In the genomic region with DNA sequence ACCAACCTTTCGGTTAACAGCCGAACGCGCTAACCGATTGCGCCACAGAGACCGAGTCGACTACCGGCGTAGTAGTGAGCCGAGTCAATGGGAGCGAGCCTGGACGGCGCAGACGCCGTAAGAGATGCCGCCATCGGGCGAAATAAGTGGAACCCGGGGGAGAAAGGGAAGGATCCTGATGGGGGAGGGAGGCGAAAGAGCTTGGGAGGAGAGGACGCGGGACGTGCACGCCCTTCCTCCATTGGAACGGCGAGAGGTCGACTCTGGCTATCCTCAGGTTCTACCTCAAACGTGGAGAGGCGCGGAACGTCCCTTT, we compare ENCODE assay signal across 1 cellular context.
A peak's percentile ranks its signal among the peaks of the same experiment; 100 is the strongest.
TF ChIP-seq lines count a peak whose summit lies in the region.

No MANE protein-coding gene starts in this region.

TF ChIP-seq in WTC11, 78 proteins besides CTCF, POLR2A, EP300 and RAD21 (continued from another document):
- TF ChIP-seq, protein P1, sequence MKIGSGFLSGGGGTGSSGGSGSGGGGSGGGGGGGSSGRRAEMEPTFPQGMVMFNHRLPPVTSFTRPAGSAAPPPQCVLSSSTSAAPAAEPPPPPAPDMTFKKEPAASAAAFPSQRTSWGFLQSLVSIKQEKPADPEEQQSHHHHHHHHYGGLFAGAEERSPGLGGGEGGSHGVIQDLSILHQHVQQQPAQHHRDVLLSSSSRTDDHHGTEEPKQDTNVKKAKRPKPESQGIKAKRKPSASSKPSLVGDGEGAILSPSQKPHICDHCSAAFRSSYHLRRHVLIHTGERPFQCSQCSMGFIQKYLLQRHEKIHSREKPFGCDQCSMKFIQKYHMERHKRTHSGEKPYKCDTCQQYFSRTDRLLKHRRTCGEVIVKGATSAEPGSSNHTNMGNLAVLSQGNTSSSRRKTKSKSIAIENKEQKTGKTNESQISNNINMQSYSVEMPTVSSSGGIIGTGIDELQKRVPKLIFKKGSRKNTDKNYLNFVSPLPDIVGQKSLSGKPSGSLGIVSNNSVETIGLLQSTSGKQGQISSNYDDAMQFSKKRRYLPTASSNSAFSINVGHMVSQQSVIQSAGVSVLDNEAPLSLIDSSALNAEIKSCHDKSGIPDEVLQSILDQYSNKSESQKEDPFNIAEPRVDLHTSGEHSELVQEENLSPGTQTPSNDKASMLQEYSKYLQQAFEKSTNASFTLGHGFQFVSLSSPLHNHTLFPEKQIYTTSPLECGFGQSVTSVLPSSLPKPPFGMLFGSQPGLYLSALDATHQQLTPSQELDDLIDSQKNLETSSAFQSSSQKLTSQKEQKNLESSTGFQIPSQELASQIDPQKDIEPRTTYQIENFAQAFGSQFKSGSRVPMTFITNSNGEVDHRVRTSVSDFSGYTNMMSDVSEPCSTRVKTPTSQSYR (CRISPR knock-in tag; IDR thresholded peaks at IDR 0.05) = 0 out of 2 replicates have a peak, but pooled peaks have one; percentile 29
- TF ChIP-seq PRRX2 (CRISPR knock-in tag; IDR thresholded peaks at IDR 0.05) = no peak; the same call in 1 of the 2 replicates
- TF ChIP-seq, protein P2, sequence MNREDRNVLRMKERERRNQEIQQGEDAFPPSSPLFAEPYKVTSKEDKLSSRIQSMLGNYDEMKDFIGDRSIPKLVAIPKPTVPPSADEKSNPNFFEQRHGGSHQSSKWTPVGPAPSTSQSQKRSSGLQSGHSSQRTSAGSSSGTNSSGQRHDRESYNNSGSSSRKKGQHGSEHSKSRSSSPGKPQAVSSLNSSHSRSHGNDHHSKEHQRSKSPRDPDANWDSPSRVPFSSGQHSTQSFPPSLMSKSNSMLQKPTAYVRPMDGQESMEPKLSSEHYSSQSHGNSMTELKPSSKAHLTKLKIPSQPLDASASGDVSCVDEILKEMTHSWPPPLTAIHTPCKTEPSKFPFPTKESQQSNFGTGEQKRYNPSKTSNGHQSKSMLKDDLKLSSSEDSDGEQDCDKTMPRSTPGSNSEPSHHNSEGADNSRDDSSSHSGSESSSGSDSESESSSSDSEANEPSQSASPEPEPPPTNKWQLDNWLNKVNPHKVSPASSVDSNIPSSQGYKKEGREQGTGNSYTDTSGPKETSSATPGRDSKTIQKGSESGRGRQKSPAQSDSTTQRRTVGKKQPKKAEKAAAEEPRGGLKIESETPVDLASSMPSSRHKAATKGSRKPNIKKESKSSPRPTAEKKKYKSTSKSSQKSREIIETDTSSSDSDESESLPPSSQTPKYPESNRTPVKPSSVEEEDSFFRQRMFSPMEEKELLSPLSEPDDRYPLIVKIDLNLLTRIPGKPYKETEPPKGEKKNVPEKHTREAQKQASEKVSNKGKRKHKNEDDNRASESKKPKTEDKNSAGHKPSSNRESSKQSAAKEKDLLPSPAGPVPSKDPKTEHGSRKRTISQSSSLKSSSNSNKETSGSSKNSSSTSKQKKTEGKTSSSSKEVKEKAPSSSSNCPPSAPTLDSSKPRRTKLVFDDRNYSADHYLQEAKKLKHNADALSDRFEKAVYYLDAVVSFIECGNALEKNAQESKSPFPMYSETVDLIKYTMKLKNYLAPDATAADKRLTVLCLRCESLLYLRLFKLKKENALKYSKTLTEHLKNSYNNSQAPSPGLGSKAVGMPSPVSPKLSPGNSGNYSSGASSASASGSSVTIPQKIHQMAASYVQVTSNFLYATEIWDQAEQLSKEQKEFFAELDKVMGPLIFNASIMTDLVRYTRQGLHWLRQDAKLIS (CRISPR knock-in tag; IDR thresholded peaks at IDR 0.05; ENCODE audit: borderline replicate concordance) = no peak
- no peak for TF ChIP-seq GTF2I (CRISPR knock-in tag; conservative IDR thresholded peaks at IDR 0.05)
- TF ChIP-seq, protein P3, sequence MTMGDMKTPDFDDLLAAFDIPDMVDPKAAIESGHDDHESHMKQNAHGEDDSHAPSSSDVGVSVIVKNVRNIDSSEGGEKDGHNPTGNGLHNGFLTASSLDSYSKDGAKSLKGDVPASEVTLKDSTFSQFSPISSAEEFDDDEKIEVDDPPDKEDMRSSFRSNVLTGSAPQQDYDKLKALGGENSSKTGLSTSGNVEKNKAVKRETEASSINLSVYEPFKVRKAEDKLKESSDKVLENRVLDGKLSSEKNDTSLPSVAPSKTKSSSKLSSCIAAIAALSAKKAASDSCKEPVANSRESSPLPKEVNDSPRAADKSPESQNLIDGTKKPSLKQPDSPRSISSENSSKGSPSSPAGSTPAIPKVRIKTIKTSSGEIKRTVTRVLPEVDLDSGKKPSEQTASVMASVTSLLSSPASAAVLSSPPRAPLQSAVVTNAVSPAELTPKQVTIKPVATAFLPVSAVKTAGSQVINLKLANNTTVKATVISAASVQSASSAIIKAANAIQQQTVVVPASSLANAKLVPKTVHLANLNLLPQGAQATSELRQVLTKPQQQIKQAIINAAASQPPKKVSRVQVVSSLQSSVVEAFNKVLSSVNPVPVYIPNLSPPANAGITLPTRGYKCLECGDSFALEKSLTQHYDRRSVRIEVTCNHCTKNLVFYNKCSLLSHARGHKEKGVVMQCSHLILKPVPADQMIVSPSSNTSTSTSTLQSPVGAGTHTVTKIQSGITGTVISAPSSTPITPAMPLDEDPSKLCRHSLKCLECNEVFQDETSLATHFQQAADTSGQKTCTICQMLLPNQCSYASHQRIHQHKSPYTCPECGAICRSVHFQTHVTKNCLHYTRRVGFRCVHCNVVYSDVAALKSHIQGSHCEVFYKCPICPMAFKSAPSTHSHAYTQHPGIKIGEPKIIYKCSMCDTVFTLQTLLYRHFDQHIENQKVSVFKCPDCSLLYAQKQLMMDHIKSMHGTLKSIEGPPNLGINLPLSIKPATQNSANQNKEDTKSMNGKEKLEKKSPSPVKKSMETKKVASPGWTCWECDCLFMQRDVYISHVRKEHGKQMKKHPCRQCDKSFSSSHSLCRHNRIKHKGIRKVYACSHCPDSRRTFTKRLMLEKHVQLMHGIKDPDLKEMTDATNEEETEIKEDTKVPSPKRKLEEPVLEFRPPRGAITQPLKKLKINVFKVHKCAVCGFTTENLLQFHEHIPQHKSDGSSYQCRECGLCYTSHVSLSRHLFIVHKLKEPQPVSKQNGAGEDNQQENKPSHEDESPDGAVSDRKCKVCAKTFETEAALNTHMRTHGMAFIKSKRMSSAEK (CRISPR knock-in tag; IDR thresholded peaks at IDR 0.05; ENCODE audit: borderline replicate concordance) = no peak
- peak; percentile 60; the same call in 1 of the 2 replicates for TF ChIP-seq ZBTB21 (CRISPR knock-in tag; IDR thresholded peaks at IDR 0.05; ENCODE audit: borderline replicate concordance)
- no peak for TF ChIP-seq OVOL2 (CRISPR knock-in tag; IDR thresholded peaks at IDR 0.05; ENCODE audit: borderline replicate concordance)
- peak; percentile 69 for TF ChIP-seq GABPB1 (CRISPR knock-in tag; IDR thresholded peaks at IDR 0.05)
- no peak for TF ChIP-seq NFYB (CRISPR knock-in tag; conservative IDR thresholded peaks at IDR 0.05; ENCODE audit: low read depth)
- TF ChIP-seq TEAD4 (CRISPR knock-in tag; IDR thresholded peaks at IDR 0.05) = no peak
- TF ChIP-seq RORB (CRISPR knock-in tag; IDR thresholded peaks at IDR 0.05) = no peak
- TF ChIP-seq JAZF1 (CRISPR knock-in tag; IDR thresholded peaks at IDR 0.05) = no peak
- TF ChIP-seq ZNF232 (CRISPR knock-in tag; IDR thresholded peaks at IDR 0.05) = peak; percentile 64; the same call in 1 of the 2 replicates
- no peak for TF ChIP-seq HMGA2 (CRISPR knock-in tag; IDR thresholded peaks at IDR 0.05)
- TF ChIP-seq ZNF396 (CRISPR knock-in tag; IDR thresholded peaks at IDR 0.05; ENCODE audit: borderline replicate concordance) = no peak
- TF ChIP-seq EMX1 (CRISPR knock-in tag; IDR thresholded peaks at IDR 0.05) = no peak
- TF ChIP-seq, protein P4, sequence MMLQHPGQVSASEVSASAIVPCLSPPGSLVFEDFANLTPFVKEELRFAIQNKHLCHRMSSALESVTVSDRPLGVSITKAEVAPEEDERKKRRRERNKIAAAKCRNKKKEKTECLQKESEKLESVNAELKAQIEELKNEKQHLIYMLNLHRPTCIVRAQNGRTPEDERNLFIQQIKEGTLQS (CRISPR knock-in tag; conservative IDR thresholded peaks at IDR 0.05) = no peak
- TF ChIP-seq KAT7 (CRISPR knock-in tag; IDR thresholded peaks at IDR 0.05; ENCODE audit: borderline replicate concordance) = no peak
- TF ChIP-seq, protein P5, sequence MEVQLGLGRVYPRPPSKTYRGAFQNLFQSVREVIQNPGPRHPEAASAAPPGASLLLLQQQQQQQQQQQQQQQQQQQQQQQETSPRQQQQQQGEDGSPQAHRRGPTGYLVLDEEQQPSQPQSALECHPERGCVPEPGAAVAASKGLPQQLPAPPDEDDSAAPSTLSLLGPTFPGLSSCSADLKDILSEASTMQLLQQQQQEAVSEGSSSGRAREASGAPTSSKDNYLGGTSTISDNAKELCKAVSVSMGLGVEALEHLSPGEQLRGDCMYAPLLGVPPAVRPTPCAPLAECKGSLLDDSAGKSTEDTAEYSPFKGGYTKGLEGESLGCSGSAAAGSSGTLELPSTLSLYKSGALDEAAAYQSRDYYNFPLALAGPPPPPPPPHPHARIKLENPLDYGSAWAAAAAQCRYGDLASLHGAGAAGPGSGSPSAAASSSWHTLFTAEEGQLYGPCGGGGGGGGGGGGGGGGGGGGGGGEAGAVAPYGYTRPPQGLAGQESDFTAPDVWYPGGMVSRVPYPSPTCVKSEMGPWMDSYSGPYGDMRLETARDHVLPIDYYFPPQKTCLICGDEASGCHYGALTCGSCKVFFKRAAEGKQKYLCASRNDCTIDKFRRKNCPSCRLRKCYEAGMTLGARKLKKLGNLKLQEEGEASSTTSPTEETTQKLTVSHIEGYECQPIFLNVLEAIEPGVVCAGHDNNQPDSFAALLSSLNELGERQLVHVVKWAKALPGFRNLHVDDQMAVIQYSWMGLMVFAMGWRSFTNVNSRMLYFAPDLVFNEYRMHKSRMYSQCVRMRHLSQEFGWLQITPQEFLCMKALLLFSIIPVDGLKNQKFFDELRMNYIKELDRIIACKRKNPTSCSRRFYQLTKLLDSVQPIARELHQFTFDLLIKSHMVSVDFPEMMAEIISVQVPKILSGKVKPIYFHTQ (CRISPR knock-in tag; IDR thresholded peaks at IDR 0.05) = no peak
- peak; percentile 63; the same call in 1 of the 2 replicates for TF ChIP-seq SMAD3 (CRISPR knock-in tag; IDR thresholded peaks at IDR 0.05; ENCODE audit: borderline replicate concordance)
- TF ChIP-seq FOXP4 (CRISPR knock-in tag; IDR thresholded peaks at IDR 0.05) = 0 out of 2 replicates have a peak, but pooled peaks have one; percentile 17
- no peak for TF ChIP-seq ATF1 (CRISPR knock-in tag; IDR thresholded peaks at IDR 0.05)
- peak; percentile 53; the same call in 1 of the 2 replicates for TF ChIP-seq CBFB (CRISPR knock-in tag; IDR thresholded peaks at IDR 0.05; ENCODE audit: low read depth)
